Comparison of ENCODE assay signal across 9 cellular contexts in genomic region chr19:11422163-11423068, GRCh38. TPM values are rescaled to one million over a fixed set of nuclear protein-coding genes. Genes with fewer than 3 reads are reported as not detected.
DNase-seq lines count a peak whose midpoint lies in the region; ATAC-seq and TF ChIP-seq lines count a peak whose summit lies in the region.
"Had no signal": no experiment of that assay in that cellular context is flagged by ENCODE, and none has a peak within 500 bp of the region (broad histone marks: within the 10 kb centered on the region; RNA-seq: fewer than 3 reads in every experiment).

No MANE protein-coding gene starts in this region.

- H3K27me3 Mint-ChIP-seq in MCF 10A (ENCODE audit: insufficient read depth, unreplicated experiment), result peaks cover 11% of the 10 kb centered on the region

- no TSS peak for BruUV-seq in MCF 10A (replicated peaks; lab: Mats Ljungman, UMichigan)

- H3K27ac Mint-ChIP-seq in MCF 10A (ENCODE audit: low read depth, unreplicated experiment), result no peak overlapping the region

- ATAC-seq in HG03097 (IDR thresholded peaks at IDR 0.05; ENCODE audit: low FRiP score, unreplicated experiment), result peak; percentile 81

- H3K36me3 Mint-ChIP-seq in MCF 10A (ENCODE audit: insufficient read depth, unreplicated experiment), result no peaks in the 10 kb centered on the region

- POLR2A ChIA-PET in GM10248 (lab: Yijun Ruan, JAX) (interaction anchor here (0.6 to 1.4 kb wide), 4 partner anchors 41 to 276 kb away, joined by 3 to 5 read pairs (median 4); no protein-coding TSS in a partner anchor), MCF 10A (lab: Yijun Ruan, JAX) (interaction anchor here (1.2 to 1.6 kb wide), 2 partner anchors 12 to 48 kb away, joined by 3 to 5 read pairs; partner anchors contain the start of genes ODAD3 and SWSAP1)

- no peak overlapping the region for H3K4me3 Mint-ChIP-seq in MCF 10A (ENCODE audit: unreplicated experiment)

- H3K4me1 Mint-ChIP-seq in MCF 10A (ENCODE audit: insufficient read depth, unreplicated experiment), result no peaks in the 10 kb centered on the region

- H3K9me3 Mint-ChIP-seq in MCF 10A (ENCODE audit: unreplicated experiment), result no peaks in the 10 kb centered on the region

- intact Hi-C loops in MCF 10A (cut with micrococcal nuclease), result no loop called here

- DNase-seq in GM10248 (ENCODE audit: extremely low spot score) (peak; percentile 91), UCSD-AML1 (lab: John Stamatoyannopoulos, UW; ENCODE audit: unreplicated experiment) (peak; percentile 63), MCF 10A (ENCODE audit: unreplicated experiment) (peak; percentile 45), islet precursor cell (peak; percentile 93), A172 (ENCODE audit: low spot score) (no peak), cerebellar nuclear complex (lab: John Stamatoyannopoulos, UW) (no peak)
- peak; percentile 62 to 79 for DNase-seq in stimulated activated CD4-positive, alpha-beta T cell treated with anti-CD3 and anti-CD28 coated beads, Interleukin-2, amount 100 ng/mL, for 24 hours

- no peak for TF ChIP-seq CTCF in GM10248 (IDR thresholded peaks at IDR 0.05; ENCODE audit: control extremely low read depth, extremely low read depth, low read depth, missing control alignments)
- TF ChIP-seq CTCF in MCF 10A (IDR thresholded peaks at IDR 0.05; ENCODE audit: unreplicated experiment), result no peak

- CTCF ChIA-PET in GM10248 (lab: Yijun Ruan, JAX), result interaction anchor here (1.0 to 7.4 kb wide), 7 partner anchors 12 to 296 kb away, joined by 3 to 50 read pairs (median 9); partner anchors contain the start of genes ODAD3, PRKCSH and SWSAP1
- CTCF ChIA-PET in MCF 10A (lab: Yijun Ruan, JAX), result interaction anchor here (0.7 to 1.0 kb wide), 3 partner anchors 15 to 41 kb away, joined by 3 to 5 read pairs (median 4); no protein-coding TSS in a partner anchor

RNA-seq across cellular contexts. Expression of gene RGL3, which starts 3.3 kb away (rescaled TPM):
- total RNA-seq in MCF 10A (2022), result not detected in 2 replicates
- total RNA-seq in A172 (2014; rRNA removed; shearing (Covaris generic)), result 4.8 and 11.1 TPM in 2 replicates
- total RNA-seq: SJSA1 had no signal

RNA-seq across cellular contexts. Expression of gene ODAD3, which starts 12.5 kb away (rescaled TPM):
- total RNA-seq in MCF 10A (2022), result 0.30 TPM in 1 of 2 replicates, not detected in the other
- 1.5 and 6.1 TPM in 2 replicates for total RNA-seq in A172 (2014; rRNA removed; shearing (Covaris generic))

RNA-seq across cellular contexts. Expression of gene PRKCSH, which starts 13.0 kb away (rescaled TPM):
- total RNA-seq in MCF 10A (2022), result 224 and 257 TPM in 2 replicates
- total RNA-seq in A172 (2014; rRNA removed; shearing (Covaris generic)), result 149 and 173 TPM in 2 replicates

RNA-seq across cellular contexts. Expression of gene EPOR, which starts 38.3 kb away (rescaled TPM):
- 1.7 and 2.7 TPM in 2 replicates for total RNA-seq in MCF 10A (2022)
- total RNA-seq in A172 (2014; rRNA removed; shearing (Covaris generic)), result 3.7 and 5.3 TPM in 2 replicates

RNA-seq across cellular contexts. Expression of gene SWSAP1, which starts 48.0 kb away (rescaled TPM):
- 1.0 and 1.4 TPM in 2 replicates for total RNA-seq in MCF 10A (2022)
- 0.65 and 1.6 TPM in 2 replicates for total RNA-seq in A172 (2014; rRNA removed; shearing (Covaris generic))

Comparison
In these comparisons a context has a peak if more than half of its experiments do, and no peak if none do; other contexts are left out.
1. DNase-seq: peak in GM10248 (single experiment), UCSD-AML1 (single experiment), MCF 10A (single experiment), islet precursor cell (single experiment) and stimulated activated CD4-positive, alpha-beta T cell treated with anti-CD3 and anti-CD28 coated beads, Interleukin-2, amount 100 ng/mL, for 24 hours (2 of 2); none in A172 (single experiment) and cerebellar nuclear complex (0 of 2).